In genomic region chr19:1428738-1429391, GRCh38 we compare ENCODE assay signal across 18 cellular contexts.
"Had no signal": no experiment of that assay in that cellular context is flagged by ENCODE, and none has a peak within 500 bp of the region (broad histone marks: within the 10 kb centered on the region; RNA-seq: fewer than 3 reads in every experiment).

No MANE protein-coding gene starts in this region.

- DNase-seq: activated CD4-positive, alpha-beta T cell treated with anti-CD3 and anti-CD28 coated beads for 1 hour; activated effector memory CD4-positive, alpha-beta T cell treated with anti-CD3 and anti-CD28 coated beads, Interleukin-2, amount 50 U/mL, for 16 hours; activated T-cell treated with anti-CD3 and anti-CD28 coated beads, Interleukin-2, amount 50 U/mL, for 72 hours; effector memory CD8-positive, alpha-beta T cell; esophagus squamous epithelium; midbrain; occipital lobe; posterior cingulate gyrus; stimulated activated CD4-positive, alpha-beta T cell treated with anti-CD3 and anti-CD28 coated beads, Interleukin-2, amount 100 ng/mL, for 24 hours; stimulated activated naive CD4-positive, alpha-beta T cell treated with Interleukin-2 at 50 U/mL for 16 hours; T-helper 2 cell; tibial artery; WERI-Rb-1 had no signal

- H3K27me3 ChIP-seq: breast epithelium, esophagus squamous epithelium, tibial artery had no signal

- H3K4me3 Mint-ChIP-seq: activated naive CD4-positive, alpha-beta T cell treated with anti-CD3 and anti-CD28 coated beads, Interleukin-2, amount 50 U/mL, for 24 hours; activated T-cell treated with anti-CD3 and anti-CD28 coated beads, Interleukin-2, amount 50 U/mL, for 72 hours; effector memory CD8-positive, alpha-beta T cell; nephron had no signal

- H3K9me3 ChIP-seq: breast epithelium, esophagus squamous epithelium, tibial artery had no signal

- ATAC-seq: activated T-cell treated with anti-CD3 and anti-CD28 coated beads, Interleukin-2, amount 50 U/mL, for 72 hours; effector memory CD8-positive, alpha-beta T cell had no signal

- H3K4me3 ChIP-seq: breast epithelium, esophagus squamous epithelium, lung, tibial artery had no signal

- H3K4me1 ChIP-seq: breast epithelium, tibial artery had no signal

- H3K27ac Mint-ChIP-seq: activated naive CD4-positive, alpha-beta T cell treated with anti-CD3 and anti-CD28 coated beads, Interleukin-2, amount 50 U/mL, for 24 hours; activated T-cell treated with anti-CD3 and anti-CD28 coated beads, Interleukin-2, amount 50 U/mL, for 72 hours; effector memory CD8-positive, alpha-beta T cell had no signal

- FAIRE-seq: astrocyte had no signal

- H3K27ac ChIP-seq: breast epithelium, tibial artery, WERI-Rb-1 had no signal

- H3K27me3 Mint-ChIP-seq: activated naive CD4-positive, alpha-beta T cell treated with anti-CD3 and anti-CD28 coated beads, Interleukin-2, amount 50 U/mL, for 24 hours; effector memory CD8-positive, alpha-beta T cell had no signal

- H3K9me3 Mint-ChIP-seq: activated naive CD4-positive, alpha-beta T cell treated with anti-CD3 and anti-CD28 coated beads, Interleukin-2, amount 50 U/mL, for 24 hours; activated T-cell treated with anti-CD3 and anti-CD28 coated beads, Interleukin-2, amount 50 U/mL, for 72 hours; effector memory CD8-positive, alpha-beta T cell; nephron had no signal

- H3K4me1 Mint-ChIP-seq: activated naive CD4-positive, alpha-beta T cell treated with anti-CD3 and anti-CD28 coated beads, Interleukin-2, amount 50 U/mL, for 24 hours had no signal
